8 cellular contexts compared by ENCODE assay signal in the genomic region with DNA sequence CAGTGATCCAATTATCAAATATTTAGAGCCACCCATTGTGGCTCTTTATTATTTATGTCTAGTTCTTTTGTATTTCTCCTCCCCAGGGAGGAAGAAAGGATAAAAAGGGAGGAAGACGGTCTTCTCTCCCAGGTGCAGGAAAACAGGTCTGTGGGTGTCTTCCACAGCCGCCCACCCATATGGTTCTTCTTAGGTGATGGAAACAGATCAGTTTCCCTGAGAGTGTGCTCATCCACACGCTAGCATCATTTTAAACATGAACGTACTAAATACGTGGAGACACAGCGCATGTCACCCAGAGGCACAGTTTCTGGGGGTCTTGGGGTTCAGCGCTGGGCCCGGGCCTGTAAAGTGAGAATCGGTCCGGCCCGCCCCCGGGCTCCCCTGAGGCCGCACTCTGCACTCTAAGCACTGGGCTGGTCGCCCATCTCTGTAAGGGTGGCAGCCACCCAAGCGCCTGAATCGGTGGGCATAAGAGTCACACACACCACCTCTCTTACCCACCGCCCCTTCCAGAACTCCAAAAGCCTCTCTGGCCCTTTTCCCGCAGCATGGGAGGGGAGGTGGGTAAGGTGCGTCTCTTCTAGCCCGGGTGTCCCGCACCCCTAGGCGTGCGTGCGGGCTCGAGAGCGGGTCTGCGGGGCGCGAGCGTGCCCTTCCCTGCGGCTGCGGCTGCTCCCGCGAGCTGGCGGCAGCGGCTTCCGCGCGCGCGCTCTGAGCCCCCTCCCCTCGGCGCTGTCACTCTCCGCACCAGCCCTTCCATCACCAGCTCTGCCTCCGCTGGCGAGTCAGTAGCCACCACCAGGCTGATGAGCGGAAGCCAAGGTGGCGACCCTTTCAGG. TPM values are rescaled to one million over a fixed set of nuclear protein-coding genes. Genes with fewer than 3 reads are reported as not detected.
A peak's percentile ranks its signal among the peaks of the same experiment; 100 is the strongest.
DNase-seq lines count a peak whose midpoint lies in the region; ATAC-seq, FAIRE-seq and TF ChIP-seq lines count a peak whose summit lies in the region.

No MANE protein-coding gene starts in this region.

- no peaks in the 10 kb centered on the region for H3K36me3 ChIP-seq in SK-N-SH (replicated peaks in 1 of 2; ENCODE audit: control insufficient read depth in 1 of 2, insufficient read depth in 2 of 2, low read length in 1 of 2)
- H3K36me3 ChIP-seq in SK-N-MC (ENCODE audit: insufficient read depth, low read length), result no peaks in the 10 kb centered on the region
- H3K36me3 ChIP-seq in colonic mucosa, result no peaks in the 10 kb centered on the region
- no peaks in the 10 kb centered on the region for H3K36me3 ChIP-seq in muscle layer of colon (ENCODE audit: insufficient read depth, low read length)

- CTCF ChIA-PET in SK-N-SH (lab: Yijun Ruan, JAX), result interaction anchor here (0.7 to 2.9 kb wide), 4 partner anchors 49 to 703 kb away, joined by 3 to 11 read pairs (median 3); no protein-coding TSS in a partner anchor

- H3K27me3 ChIP-seq in SK-N-SH (ENCODE audit: insufficient read depth) (0 out of 2 replicates have a peak, but pooled peaks cover 7% of the 10 kb centered on the region), colonic mucosa (peaks cover 7% of the 10 kb centered on the region), muscle layer of colon (ENCODE audit: control insufficient read depth in 1 of 2, insufficient read depth in 2 of 2, low read length in 2 of 2) (peaks cover 0 to 5% of the 10 kb centered on the region in 2 donors)

- no peak for FAIRE-seq in RCC 7860 (lab: Jason Lieb, UNC)

- no peak for ATAC-seq in SK-N-SH treated with all-trans-retinoic acid at 6 μM for 48 hours
- ATAC-seq in HG03039 (IDR thresholded peaks at IDR 0.05; ENCODE audit: unreplicated experiment), result no peak
- no peak for ATAC-seq in GM18907 (IDR thresholded peaks at IDR 0.05; ENCODE audit: unreplicated experiment)

- H3K9ac ChIP-seq in SK-N-SH, result no peak overlapping the region
- H3K9ac ChIP-seq in SK-N-MC (ENCODE audit: insufficient read length), result peak overlapping the region; percentile 58
- peak overlapping the region in 1 of 2 donors; percentile 48 for H3K9ac ChIP-seq in colonic mucosa (ENCODE audit: low read depth in 2 of 2, low read length in 2 of 2)
- H3K9ac ChIP-seq in muscle layer of colon (ENCODE audit: low read length), result no peak overlapping the region

- H3F3A ChIP-seq in SK-N-SH (replicated peaks; ENCODE audit: insufficient read depth), result peaks cover 22% of the 10 kb centered on the region

- intact Hi-C loops in colonic mucosa (cut with DNase I), result loop anchor here (10.0 kb wide), 2 partner anchors 359 to 699 kb away; a partner anchor contains a TSS

- TF ChIP-seq RAD21 in SK-N-SH (IDR thresholded peaks at IDR 0.05; ENCODE audit: low read length), result no peak

- DNase-seq in SK-N-SH, result peak; percentile 82
- no peak for DNase-seq in SK-N-MC (ENCODE audit: low read depth, low spot score)
- peak; percentile 39 for DNase-seq in colonic mucosa
- no peak for DNase-seq in RCC 7860 (ENCODE audit: low spot score)

- no peaks in the 10 kb centered on the region for H3K9me3 ChIP-seq in SK-N-SH
- no peaks in the 10 kb centered on the region for H3K9me3 ChIP-seq in SK-N-MC (ENCODE audit: low read depth, low read length)
- H3K9me3 ChIP-seq in colonic mucosa, result no peaks in the 10 kb centered on the region
- H3K9me3 ChIP-seq in muscle layer of colon (ENCODE audit: low read length), result no peaks in the 10 kb centered on the region

- H3K27ac ChIP-seq in SK-N-SH (ENCODE audit: low read depth in 2 of 2, low read length in 1 of 2) (peak overlapping the region in 1 of 2 experiments; percentile 39; a peak in 1 of 4 replicates), SK-N-MC (no peak overlapping the region), colonic mucosa (peak overlapping the region; percentile 45), muscle layer of colon (ENCODE audit: low read depth, low read length) (no peak overlapping the region)

- TF ChIP-seq EP300 in SK-N-SH (IDR thresholded peaks at IDR 0.05; ENCODE audit: borderline replicate concordance in 1 of 2, low read depth in 1 of 2, low read length in 1 of 2), result no peak

- no peak for TF ChIP-seq CTCF in SK-N-SH (IDR thresholded peaks at IDR 0.05)
- no peak for TF ChIP-seq CTCF in colonic mucosa (IDR thresholded peaks at IDR 0.05)

- H3K4me3 ChIP-seq in SK-N-SH (ENCODE audit: low read depth in 2 of 2, low read length in 1 of 2) (peak overlapping the region; percentile 54 to 63; a peak in 3 of 4 replicates), SK-N-MC (peak overlapping the region; percentile 87), colonic mucosa (peak overlapping the region; percentile 44), muscle layer of colon (ENCODE audit: low read depth in 1 of 2, low read length in 2 of 2) (peak overlapping the region; percentile 36 to 38)

- no peaks in the 10 kb centered on the region for H3K9me2 ChIP-seq in SK-N-SH

- peaks cover 4% of the 10 kb centered on the region; the same call in 1 of the 2 replicates for H3K79me2 ChIP-seq in SK-N-SH (ENCODE audit: insufficient read depth)

- H3K4me1 ChIP-seq in SK-N-SH (ENCODE audit: control insufficient read depth in 1 of 2, insufficient read depth in 2 of 2, low read depth in 1 of 2, low read length in 1 of 2) (peaks cover 11 to 25% of the 10 kb centered on the region in 2 experiments; a peak in 3 of 4 replicates), colonic mucosa (peaks cover 4% of the 10 kb centered on the region), muscle layer of colon (ENCODE audit: insufficient read depth, low read length) (peaks cover 13% of the 10 kb centered on the region)

- WGBS in SK-N-SH (ENCODE audit: low lambda C conversion rate), result 52% methylated on average over 20 of the region's 48 CpGs

- H4K20me1 ChIP-seq in SK-N-SH (ENCODE audit: insufficient read depth), result no peaks in the 10 kb centered on the region

- H2AFZ ChIP-seq in SK-N-SH (ENCODE audit: low read depth), result no peak overlapping the region

- POLR2A ChIA-PET in SK-N-SH (lab: Yijun Ruan, JAX), result no interaction called here

- peak overlapping the region; percentile 85 for H3K4me2 ChIP-seq in SK-N-SH

TF ChIP-seq in SK-N-SH, 30 proteins besides CTCF, POLR2A, EP300 and RAD21 (continues in another document):
- no peak for TF ChIP-seq TEAD4 (IDR thresholded peaks at IDR 0.05; ENCODE audit: borderline replicate concordance, insufficient read depth)
- no peak for TF ChIP-seq NRF1 (IDR thresholded peaks at IDR 0.05; ENCODE audit: low read depth, low read length)
- no peak for TF ChIP-seq SIN3A (IDR thresholded peaks at IDR 0.05; ENCODE audit: borderline replicate concordance, low read depth, low read length)
- no peak for TF ChIP-seq CHD2 (IDR thresholded peaks at IDR 0.05; ENCODE audit: low read length, partially characterized antibody)
- TF ChIP-seq FOXM1 (IDR thresholded peaks at IDR 0.05; ENCODE audit: low read depth), result no peak
- peak; percentile 34; the same call in 1 of the 2 replicates for TF ChIP-seq MXI1 (IDR thresholded peaks at IDR 0.05; ENCODE audit: low read depth, low read length)
- no peak for TF ChIP-seq JUND (IDR thresholded peaks at IDR 0.05)
- no peak for TF ChIP-seq RCOR1 (IDR thresholded peaks at IDR 0.05; ENCODE audit: low read length)
- TF ChIP-seq NFIC (IDR thresholded peaks at IDR 0.05; ENCODE audit: borderline replicate concordance), result no peak
- no peak for TF ChIP-seq MEF2A (IDR thresholded peaks at IDR 0.05; ENCODE audit: borderline replicate concordance, low read depth)
- TF ChIP-seq, protein P1, sequence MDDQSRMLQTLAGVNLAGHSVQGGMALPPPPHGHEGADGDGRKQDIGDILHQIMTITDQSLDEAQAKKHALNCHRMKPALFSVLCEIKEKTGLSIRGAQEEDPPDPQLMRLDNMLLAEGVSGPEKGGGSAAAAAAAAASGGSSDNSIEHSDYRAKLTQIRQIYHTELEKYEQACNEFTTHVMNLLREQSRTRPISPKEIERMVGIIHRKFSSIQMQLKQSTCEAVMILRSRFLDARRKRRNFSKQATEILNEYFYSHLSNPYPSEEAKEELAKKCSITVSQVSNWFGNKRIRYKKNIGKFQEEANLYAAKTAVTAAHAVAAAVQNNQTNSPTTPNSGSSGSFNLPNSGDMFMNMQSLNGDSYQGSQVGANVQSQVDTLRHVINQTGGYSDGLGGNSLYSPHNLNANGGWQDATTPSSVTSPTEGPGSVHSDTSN (IDR thresholded peaks at IDR 0.05), result peak; percentile 38; the same call in 1 of the 2 replicates
- no peak for TF ChIP-seq GABPA (IDR thresholded peaks at IDR 0.05; ENCODE audit: low read depth)

TF ChIP-seq in SK-N-SH treated with all-trans-retinoic acid at 6 μM for 48 hours, 23 proteins besides CTCF, POLR2A, EP300 and RAD21:
- TF ChIP-seq ZC3H10 (CRISPR knock-in tag; IDR thresholded peaks at IDR 0.05) (no peak), ESRRG (CRISPR knock-in tag; IDR thresholded peaks at IDR 0.05) (no peak), ZNF8 (CRISPR knock-in tag; IDR thresholded peaks at IDR 0.05) (no peak), BACH2 (CRISPR knock-in tag; IDR thresholded peaks at IDR 0.05; ENCODE audit: borderline replicate concordance) (no peak), TCF4 (CRISPR knock-in tag; IDR thresholded peaks at IDR 0.05; ENCODE audit: borderline replicate concordance) (no peak)
- TF ChIP-seq, protein P2, sequence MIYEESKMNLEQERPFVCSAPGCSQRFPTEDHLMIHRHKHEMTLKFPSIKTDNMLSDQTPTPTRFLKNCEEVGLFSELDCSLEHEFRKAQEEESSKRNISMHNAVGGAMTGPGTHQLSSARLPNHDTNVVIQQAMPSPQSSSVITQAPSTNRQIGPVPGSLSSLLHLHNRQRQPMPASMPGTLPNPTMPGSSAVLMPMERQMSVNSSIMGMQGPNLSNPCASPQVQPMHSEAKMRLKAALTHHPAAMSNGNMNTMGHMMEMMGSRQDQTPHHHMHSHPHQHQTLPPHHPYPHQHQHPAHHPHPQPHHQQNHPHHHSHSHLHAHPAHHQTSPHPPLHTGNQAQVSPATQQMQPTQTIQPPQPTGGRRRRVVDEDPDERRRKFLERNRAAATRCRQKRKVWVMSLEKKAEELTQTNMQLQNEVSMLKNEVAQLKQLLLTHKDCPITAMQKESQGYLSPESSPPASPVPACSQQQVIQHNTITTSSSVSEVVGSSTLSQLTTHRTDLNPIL (CRISPR knock-in tag; IDR thresholded peaks at IDR 0.05; ENCODE audit: low read depth), result no peak

RNA-seq across cellular contexts. Expression of a gene that starts 1.3 kb away (rescaled TPM):
- 1.7 and 3.3 TPM in 2 replicates for polyA plus RNA-seq in SK-N-SH (2012; rRNA removed)
- polyA plus RNA-seq in SK-N-SH (2012; cell fraction: cytosol; rRNA removed), result 2.2 and 2.4 TPM in 2 replicates
- polyA plus RNA-seq in SK-N-SH (2012; cell fraction: nucleus; rRNA removed), result 6.2 and 7.2 TPM in 2 replicates
- total RNA-seq in colonic mucosa, result 10 to 100 TPM; 18.7 to 24.6 TPM

Comparison
In these comparisons a context has a peak if more than half of its experiments do, and no peak if none do; other contexts are left out.
1. DNase-seq: peak in SK-N-SH (single experiment) and colonic mucosa (single experiment); none in SK-N-MC (single experiment) and RCC 7860 (single experiment).
2. H3K4me3 ChIP-seq: peak in every context shown above with its lines; median percentile 87 in SK-N-MC; 58 in SK-N-SH; 44 in colonic mucosa; 37 in muscle layer of colon.